ENCODE assay signal across 24 cellular contexts in genomic region chr1:187096689-187097088, GRCh38.
"Had no signal": no experiment of that assay in that cellular context is flagged by ENCODE, and none has a peak within 500 bp of the region (broad histone marks: within the 10 kb centered on the region; RNA-seq: fewer than 3 reads in every experiment).

No MANE protein-coding gene starts in this region.

- H3K4me2 ChIP-seq: PC-9 had no signal

- H3K36me3 ChIP-seq: ascending aorta had no signal

- H3K27ac ChIP-seq: ascending aorta, body of pancreas, PC-9 had no signal

- DNase-seq: activated B cell treated with CpG ODN at 0.5 μM for 24 hours; activated CD4-positive, alpha-beta memory T cell treated with anti-CD3 and anti-CD28 coated beads for 36 hours; activated CD4-positive, alpha-beta T cell treated with anti-CD3 and anti-CD28 coated beads for 1 hour; activated CD4-positive, alpha-beta T cell treated with anti-CD3 and anti-CD28 coated beads, Interleukin-2, amount 10 ng/mL, durations not matched to agents 7 days and 5 days; activated CD8-positive, alpha-beta memory T cell treated with anti-CD3 and anti-CD28 coated beads for 24 hours; activated gamma-delta T cell; activated naive CD4-positive, alpha-beta T cell treated with anti-CD3 and anti-CD28 coated beads for 36 hours; activated naive CD8-positive, alpha-beta T cell treated with anti-CD3 and anti-CD28 coated beads for 36 hours; activated T-cell treated with anti-CD3 and anti-CD28 coated beads, Interleukin-2, amount 50 U/mL, for 4 hours; amniotic stem cell; body of pancreas; central memory CD4-positive, alpha-beta T cell; Kasumi-1; KBM-7; NCI-H1048; NCI-H1694; NCI-H2029; NCI-H524; PC-9; SHP77 treated with DMSO at 0.1 percent for 48 hours; T-cell; T1000 had no signal

- H2AFZ ChIP-seq: PC-9 had no signal

- H3K9me3 ChIP-seq: body of pancreas had no signal

- H3K27me3 ChIP-seq: ascending aorta, body of pancreas had no signal

- H3K4me3 ChIP-seq: ascending aorta, body of pancreas, PC-9 had no signal

- ATAC-seq: activated T-cell treated with anti-CD3 and anti-CD28 coated beads, Interleukin-2, amount 50 U/mL, for 4 hours; activated T-helper 17 cell treated with anti-CD3 and anti-CD28 coated beads, Interleukin-2, amount 50 U/mL, for 72 hours; body of pancreas; T-cell had no signal

- H3K4me1 ChIP-seq: ascending aorta, body of pancreas had no signal
